14 cellular contexts compared by ENCODE assay signal in the genomic region with DNA sequence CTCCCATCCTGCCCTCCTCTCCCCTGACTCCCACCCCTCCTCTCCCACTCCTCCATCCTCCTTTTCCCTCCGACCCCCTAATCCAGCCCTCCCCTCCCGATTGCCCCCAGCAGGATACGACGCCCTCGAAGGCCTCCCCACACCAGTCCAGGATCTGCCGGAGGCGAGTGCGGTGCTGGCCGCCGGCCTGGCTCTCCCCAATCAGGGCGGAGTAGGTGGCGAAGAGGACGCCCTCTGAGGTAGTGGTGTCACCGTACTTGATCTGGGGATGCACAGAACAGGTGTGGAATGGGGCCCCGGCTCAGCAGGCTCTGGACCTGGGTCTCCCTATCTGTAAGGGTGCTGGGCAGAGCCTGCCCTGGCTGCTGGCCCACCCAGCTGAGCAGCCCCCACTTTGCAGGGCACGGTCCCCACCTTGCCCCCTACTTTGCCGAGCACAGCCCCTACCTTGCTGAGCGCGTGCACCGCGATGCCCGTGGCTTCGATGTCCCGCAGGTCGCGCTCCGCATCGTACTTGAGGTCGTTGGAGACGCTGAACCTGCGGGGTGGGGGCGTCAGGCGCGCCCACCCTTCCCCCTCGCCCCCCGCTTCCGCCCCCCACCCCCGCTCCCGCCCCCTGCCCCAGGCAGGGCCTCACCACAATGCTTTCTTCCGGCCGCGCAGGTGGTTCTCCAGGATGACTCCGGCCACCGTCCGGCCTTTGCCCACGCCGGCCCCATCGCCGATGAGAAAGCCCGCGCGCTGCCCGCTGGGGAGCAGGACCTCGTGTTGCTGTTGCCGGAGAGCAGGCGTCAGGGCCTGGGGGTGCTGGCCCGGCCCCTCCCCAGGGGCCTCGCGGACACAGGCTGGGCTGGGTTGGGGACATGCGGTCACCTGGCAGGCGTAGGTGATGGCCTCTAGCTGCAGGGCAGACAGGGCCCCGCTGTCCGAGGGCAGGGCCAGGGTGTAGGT. TPM values are rescaled to one million over a fixed set of nuclear protein-coding genes. Genes with fewer than 3 reads are reported as not detected.
A peak's percentile ranks its signal among the peaks of the same experiment; 100 is the strongest.
DNase-seq lines count a peak whose midpoint lies in the region; ATAC-seq and TF ChIP-seq lines count a peak whose summit lies in the region.
"Had no signal": no experiment of that assay in that cellular context is flagged by ENCODE, and none has a peak within 500 bp of the region (broad histone marks: within the 10 kb centered on the region; RNA-seq: fewer than 3 reads in every experiment).

No MANE protein-coding gene starts in this region.

- TF ChIP-seq RAD21 in HCT116 (IDR thresholded peaks at IDR 0.05; ENCODE audit: low read depth), result no peak

- H3K23ac ChIP-seq in mesenchymal stem cell (ENCODE audit: low read length in 2 of 2), result no peak overlapping the region

- H3K27me3 ChIP-seq in HCT116 (ENCODE audit: insufficient read depth, low read length) (no peaks in the 10 kb centered on the region), mesenchymal stem cell (ENCODE audit: control insufficient read depth in 1 of 2, insufficient read depth in 1 of 2, low read length in 2 of 2) (no peaks in the 10 kb centered on the region)
- H3K27me3 ChIP-seq: BLaER1 treated with 17β-estradiol and CSF1 and Interleukin-3, amounts not matched to agents 10 nM and 100 nM had no signal

- H3K4ac ChIP-seq in mesenchymal stem cell (ENCODE audit: low read depth in 1 of 2, low read length in 2 of 2), result no peak overlapping the region

- no peak overlapping the region for H3K18ac ChIP-seq in mesenchymal stem cell (ENCODE audit: low read depth in 1 of 2, low read length in 2 of 2)

- H3K9me3 Mint-ChIP-seq in activated CD4-positive, alpha-beta memory T cell treated with anti-CD3 and anti-CD28 coated beads for 36 hours, result no peaks in the 10 kb centered on the region
- no peaks in the 10 kb centered on the region for H3K9me3 Mint-ChIP-seq in activated CD4-positive, alpha-beta memory T cell treated with anti-CD3 and anti-CD28 coated beads, Interleukin-2, amount 10 ng/mL, durations not matched to agents 7 days and 5 days
- H3K9me3 Mint-ChIP-seq in activated T-helper 17 cell treated with anti-CD3 and anti-CD28 coated beads, Interleukin-2, amount 50 U/mL, for 72 hours, result no peaks in the 10 kb centered on the region

- POLR2A ChIA-PET in activated CD4-positive, alpha-beta memory T cell treated with anti-CD3 and anti-CD28 coated beads for 36 hours (lab: Charles Lee), result no interaction called here
- POLR2A ChIA-PET in activated CD4-positive, alpha-beta memory T cell treated with anti-CD3 and anti-CD28 coated beads, Interleukin-2, amount 10 ng/mL, durations not matched to agents 7 days and 5 days (lab: Charles Lee), result no interaction called here
- POLR2A ChIA-PET in HCT116 (lab: Charles Lee), result interaction anchor here (0.5 to 1.4 kb wide), 2 partner anchors 12 to 17 kb away, joined by 4 read pairs; no protein-coding TSS in a partner anchor

- H3K9me2 ChIP-seq in HCT116 (ENCODE audit: insufficient read depth), result no peaks in the 10 kb centered on the region

- H2AFZ ChIP-seq in HCT116 (ENCODE audit: low read depth, low read length, poor library complexity, severe bottlenecking) (no peak overlapping the region), mesenchymal stem cell (ENCODE audit: low read depth, low read length) (no peak overlapping the region)

- no peak for ATAC-seq in HCT116
- no peak for ATAC-seq in activated T-helper 17 cell treated with anti-CD3 and anti-CD28 coated beads, Interleukin-2, amount 50 U/mL, for 72 hours (replicated peaks)

- no peaks in the 10 kb centered on the region for H3K27me3 Mint-ChIP-seq in activated CD4-positive, alpha-beta memory T cell treated with anti-CD3 and anti-CD28 coated beads for 36 hours
- H3K27me3 Mint-ChIP-seq in activated CD4-positive, alpha-beta memory T cell treated with anti-CD3 and anti-CD28 coated beads, Interleukin-2, amount 10 ng/mL, durations not matched to agents 7 days and 5 days, result no peaks in the 10 kb centered on the region
- H3K27me3 Mint-ChIP-seq in activated T-helper 17 cell treated with anti-CD3 and anti-CD28 coated beads, Interleukin-2, amount 50 U/mL, for 72 hours, result no peaks in the 10 kb centered on the region

- H3K36me3 ChIP-seq in HCT116 (ENCODE audit: control insufficient read depth in 1 of 2, insufficient read depth in 2 of 2, low read length in 2 of 2), result peaks cover 15 to 48% of the 10 kb centered on the region in 2 experiments; a peak in 3 of 4 replicates
- H3K36me3 ChIP-seq in mesenchymal stem cell (ENCODE audit: control insufficient read depth in 1 of 2, insufficient read depth in 2 of 2, low read depth in 1 of 2, low read length in 2 of 2), result peaks cover 95 to 98% of the 10 kb centered on the region in 2 experiments

- TF ChIP-seq POLR2A in HCT116 (IDR thresholded peaks at IDR 0.05; ENCODE audit: borderline replicate concordance, extremely low read depth, insufficient read depth, insufficient read length), result no peak

- peak overlapping the region; percentile 14 for H4K91ac ChIP-seq in mesenchymal stem cell (ENCODE audit: low read length)

- no peak overlapping the region for H2BK15ac ChIP-seq in mesenchymal stem cell (ENCODE audit: low read depth, poor library complexity, severe bottlenecking)

- 97% methylated on average over 53 of the region's 63 CpGs for WGBS in mesenchymal stem cell

- no peaks in the 10 kb centered on the region for H4K20me1 ChIP-seq in HCT116 (ENCODE audit: insufficient read depth)

- peaks cover 4% of the 10 kb centered on the region; the same call in 1 of the 2 replicates for H3K79me2 ChIP-seq in HCT116 (ENCODE audit: insufficient read depth, low read length)

- H2BK120ac ChIP-seq in mesenchymal stem cell (ENCODE audit: low read depth, low read length), result no peak overlapping the region

- H3K27ac ChIP-seq in HCT116 (ENCODE audit: low read depth, low read length), result peak overlapping the region; percentile 35; the same call in 1 of the 2 replicates
- H3K27ac ChIP-seq in mesenchymal stem cell (ENCODE audit: low read length, poor library complexity, severe bottlenecking), result no peak overlapping the region
- H3K27ac ChIP-seq: BLaER1 treated with 17β-estradiol and CSF1 and Interleukin-3, amounts not matched to agents 10 nM and 100 nM had no signal

- H3K4me1 Mint-ChIP-seq in activated CD4-positive, alpha-beta memory T cell treated with anti-CD3 and anti-CD28 coated beads for 36 hours (ENCODE audit: low read depth), result peaks cover 9% of the 10 kb centered on the region
- peaks cover 14% of the 10 kb centered on the region for H3K4me1 Mint-ChIP-seq in activated CD4-positive, alpha-beta memory T cell treated with anti-CD3 and anti-CD28 coated beads, Interleukin-2, amount 10 ng/mL, durations not matched to agents 7 days and 5 days
- H3K4me1 Mint-ChIP-seq in activated T-helper 17 cell treated with anti-CD3 and anti-CD28 coated beads, Interleukin-2, amount 50 U/mL, for 72 hours, result peaks cover 4% of the 10 kb centered on the region

- no peak for DNase-seq in activated CD4-positive, alpha-beta memory T cell treated with anti-CD3 and anti-CD28 coated beads for 36 hours
- no peak for DNase-seq in activated CD4-positive, alpha-beta memory T cell treated with anti-CD3 and anti-CD28 coated beads, Interleukin-2, amount 10 ng/mL, durations not matched to agents 7 days and 5 days
- no peak for DNase-seq in HCT116 (ENCODE audit: low read depth, low spot score)
- no peak for DNase-seq in mesenchymal stem cell
- no peak for DNase-seq in mucosa of gallbladder (ENCODE audit: low spot score)
- DNase-seq in activated CD4-positive, CD25-positive, alpha-beta regulatory T cell treated with anti-CD3 and anti-CD28 coated beads, Interleukin-2, amount 50 U/mL, for 72 hours, result no peak
- no peak for DNase-seq in NCI-H1048 (lab: John Stamatoyannopoulos, UW)
- DNase-seq: DMS 273 treated with DMSO at 0.1 percent for 48 hours, GOT3, NCI-H1436, NCI-H2029 treated with DMSO at 0.1 percent for 48 hours, NCI-H510A had no signal

- H3K14ac ChIP-seq in mesenchymal stem cell (ENCODE audit: low read length in 2 of 2), result no peak overlapping the region

- no peak overlapping the region for H3K4me2 ChIP-seq in HCT116 (ENCODE audit: low read length)
- no peak overlapping the region for H3K4me2 ChIP-seq in mesenchymal stem cell (ENCODE audit: low read length, poor library complexity, severe bottlenecking)
- H3K4me2 ChIP-seq: BLaER1 treated with 17β-estradiol and CSF1 and Interleukin-3, amounts not matched to agents 10 nM and 100 nM had no signal

- H2BK5ac ChIP-seq in mesenchymal stem cell (ENCODE audit: low read depth, low read length, poor library complexity, severe bottlenecking), result no peak overlapping the region

- no TSS peak for BruUV-seq in HCT116 (replicated peaks; lab: Mats Ljungman, UMichigan)

- no peak overlapping the region for H2AK5ac ChIP-seq in mesenchymal stem cell (ENCODE audit: low read length, severe bottlenecking)

- H3K4me3 ChIP-seq in HCT116 (replicated peaks in 1 of 2; ENCODE audit: low read depth in 1 of 2, low read length in 2 of 2), result no peak overlapping the region
- H3K4me3 ChIP-seq in mesenchymal stem cell (ENCODE audit: insufficient read depth in 1 of 2, low read depth in 1 of 2, low read length in 2 of 2), result peak overlapping the region in 1 of 2 experiments; percentile 20
- H3K4me3 ChIP-seq: BLaER1 treated with 17β-estradiol and CSF1 and Interleukin-3, amounts not matched to agents 10 nM and 100 nM had no signal

- H3K9ac ChIP-seq in HCT116 (ENCODE audit: low read length), result no peak overlapping the region
- no peak overlapping the region for H3K9ac ChIP-seq in mesenchymal stem cell (ENCODE audit: low read length)
- H3K9ac ChIP-seq: BLaER1 treated with 17β-estradiol and CSF1 and Interleukin-3, amounts not matched to agents 10 nM and 100 nM had no signal

- H3K9me3 ChIP-seq in HCT116 (ENCODE audit: control insufficient read depth in 1 of 2, insufficient read depth in 1 of 2, low read depth in 1 of 2, low read length in 2 of 2) (no peaks in the 10 kb centered on the region), mesenchymal stem cell (ENCODE audit: control insufficient read depth, low read length) (no peaks in the 10 kb centered on the region)
- H3K9me3 ChIP-seq: BLaER1 treated with 17β-estradiol and CSF1 and Interleukin-3, amounts not matched to agents 10 nM and 100 nM had no signal

- intact Hi-C loops in activated CD4-positive, alpha-beta memory T cell treated with anti-CD3 and anti-CD28 coated beads for 36 hours (cut with micrococcal nuclease), result no loop called here
- intact Hi-C loops in HCT116 (cut with micrococcal nuclease), result no loop called here

- TF ChIP-seq CTCF in HCT116 (IDR thresholded peaks at IDR 0.05 in 2 of 3, conservative IDR thresholded peaks at IDR 0.05 in 1 of 3; ENCODE audit: borderline replicate concordance in 1 of 3, insufficient read depth in 1 of 3, low read depth in 2 of 3, low read length in 2 of 3), result no peak

- no peak overlapping the region for H3K4me3 Mint-ChIP-seq in activated CD4-positive, alpha-beta memory T cell treated with anti-CD3 and anti-CD28 coated beads for 36 hours
- H3K4me3 Mint-ChIP-seq in activated CD4-positive, alpha-beta memory T cell treated with anti-CD3 and anti-CD28 coated beads, Interleukin-2, amount 10 ng/mL, durations not matched to agents 7 days and 5 days, result no peak overlapping the region
- no peak overlapping the region for H3K4me3 Mint-ChIP-seq in activated T-helper 17 cell treated with anti-CD3 and anti-CD28 coated beads, Interleukin-2, amount 50 U/mL, for 72 hours

- peak overlapping the region; percentile 76 for H3K27ac Mint-ChIP-seq in activated CD4-positive, alpha-beta memory T cell treated with anti-CD3 and anti-CD28 coated beads for 36 hours
- no peak overlapping the region for H3K27ac Mint-ChIP-seq in activated CD4-positive, alpha-beta memory T cell treated with anti-CD3 and anti-CD28 coated beads, Interleukin-2, amount 10 ng/mL, durations not matched to agents 7 days and 5 days
- H3K27ac Mint-ChIP-seq in activated T-helper 17 cell treated with anti-CD3 and anti-CD28 coated beads, Interleukin-2, amount 50 U/mL, for 72 hours, result peak overlapping the region; percentile 30

- peaks cover 51% of the 10 kb centered on the region for H3K79me1 ChIP-seq in mesenchymal stem cell (replicated peaks; ENCODE audit: low read length, poor library complexity, severe bottlenecking)

- peak overlapping the region; percentile 55 for H4K8ac ChIP-seq in mesenchymal stem cell (ENCODE audit: low read length)

- H2BK12ac ChIP-seq in mesenchymal stem cell (ENCODE audit: low read length in 2 of 2), result no peak overlapping the region

- peaks cover 40% of the 10 kb centered on the region for H3K36me3 Mint-ChIP-seq in activated CD4-positive, alpha-beta memory T cell treated with anti-CD3 and anti-CD28 coated beads for 36 hours
- peaks cover 52% of the 10 kb centered on the region for H3K36me3 Mint-ChIP-seq in activated CD4-positive, alpha-beta memory T cell treated with anti-CD3 and anti-CD28 coated beads, Interleukin-2, amount 10 ng/mL, durations not matched to agents 7 days and 5 days (ENCODE audit: low read depth)
- peaks cover 92% of the 10 kb centered on the region for H3K36me3 Mint-ChIP-seq in activated T-helper 17 cell treated with anti-CD3 and anti-CD28 coated beads, Interleukin-2, amount 50 U/mL, for 72 hours (ENCODE audit: low read depth)

- CTCF ChIA-PET in activated CD4-positive, alpha-beta memory T cell treated with anti-CD3 and anti-CD28 coated beads for 36 hours (lab: Charles Lee), result no interaction called here
- CTCF ChIA-PET in activated CD4-positive, alpha-beta memory T cell treated with anti-CD3 and anti-CD28 coated beads, Interleukin-2, amount 10 ng/mL, durations not matched to agents 7 days and 5 days (lab: Charles Lee), result interaction anchor here (2.3 kb wide), 1 partner anchor 9 kb away, joined by 9 read pairs; no protein-coding TSS in a partner anchor
- CTCF ChIA-PET in HCT116 (lab: Charles Lee), result interaction anchor here (0.5 to 1.5 kb wide), 2 partner anchors 9 to 17 kb away, joined by 3 to 5 read pairs; no protein-coding TSS in a partner anchor

- RAD21 ChIA-PET in HCT116 (lab: Charles Lee; ENCODE audit: low non-redundant PET in 1 of 2, low total read pairs in 2 of 2, uncharacterized antibody in 2 of 2, unreplicated experiment in 2 of 2), result interaction anchor here in 1 of 2 experiments (1.5 kb wide), 1 partner anchor 9 kb away, joined by 5 read pairs; no protein-coding TSS in a partner anchor

- H3K4me1 ChIP-seq in HCT116 (ENCODE audit: control insufficient read depth in 1 of 2, insufficient read depth in 2 of 2, low read length in 2 of 2) (peaks cover 0 to 8% of the 10 kb centered on the region in 2 experiments; a peak in 2 of 4 replicates), mesenchymal stem cell (ENCODE audit: control insufficient read depth, insufficient read depth, low read depth, low read length) (peaks cover 38% of the 10 kb centered on the region)

RNA-seq across cellular contexts. Expression of gene GPX4, which starts 18.5 kb away (rescaled TPM):
- total RNA-seq in activated CD4-positive, alpha-beta memory T cell treated with anti-CD3 and anti-CD28 coated beads for 36 hours, result 100 to 1,000 TPM; 274 to 275 TPM
- 100 to 1,000 TPM; 141 to 148 TPM for total RNA-seq in activated CD4-positive, alpha-beta memory T cell treated with anti-CD3 and anti-CD28 coated beads, Interleukin-2, amount 10 ng/mL, durations not matched to agents 7 days and 5 days
- 481 TPM for total RNA-seq in HCT116 (2021; ENCODE audit: unreplicated experiment)
- 810 and 823 TPM in 2 replicates for polyA plus RNA-seq in HCT116 (2012)
- total RNA-seq in activated T-helper 17 cell treated with anti-CD3 and anti-CD28 coated beads, Interleukin-2, amount 50 U/mL, for 72 hours, result 100 to 1,000 TPM; 110 to 170 TPM
- polyA plus RNA-seq in mesenchymal stem cell (2013, experiment 1 of 2), result 676 TPM
- 686 TPM for polyA plus RNA-seq in mesenchymal stem cell (2013, experiment 2 of 2)
- total RNA-seq in mucosa of gallbladder, result 294 TPM

RNA-seq across cellular contexts. Expression of gene POLR2E, which starts 27.1 kb away (rescaled TPM):
- 100 to 1,000 TPM; 204 to 207 TPM for total RNA-seq in activated CD4-positive, alpha-beta memory T cell treated with anti-CD3 and anti-CD28 coated beads for 36 hours
- 100 to 1,000 TPM; 116 to 120 TPM for total RNA-seq in activated CD4-positive, alpha-beta memory T cell treated with anti-CD3 and anti-CD28 coated beads, Interleukin-2, amount 10 ng/mL, durations not matched to agents 7 days and 5 days
- 281 TPM for total RNA-seq in HCT116 (2021; ENCODE audit: unreplicated experiment)
- 280 and 302 TPM in 2 replicates for polyA plus RNA-seq in HCT116 (2012)
- 100 to 1,000 TPM; 155 to 248 TPM for total RNA-seq in activated T-helper 17 cell treated with anti-CD3 and anti-CD28 coated beads, Interleukin-2, amount 50 U/mL, for 72 hours
- 152 TPM for polyA plus RNA-seq in mesenchymal stem cell (2013, experiment 1 of 2)
- 153 TPM for polyA plus RNA-seq in mesenchymal stem cell (2013, experiment 2 of 2)
- total RNA-seq in mucosa of gallbladder, result 137 TPM

RNA-seq across cellular contexts. Expression of gene SBNO2, which starts 51.8 kb away (rescaled TPM):
- total RNA-seq in activated CD4-positive, alpha-beta memory T cell treated with anti-CD3 and anti-CD28 coated beads for 36 hours, result 100 to 1,000 TPM in 1 of 2 experiments, 10 to 100 TPM in 1; 96.9 to 110 TPM
- 10 to 100 TPM; 94.4 to 98.2 TPM for total RNA-seq in activated CD4-positive, alpha-beta memory T cell treated with anti-CD3 and anti-CD28 coated beads, Interleukin-2, amount 10 ng/mL, durations not matched to agents 7 days and 5 days
- total RNA-seq in HCT116 (2021; ENCODE audit: unreplicated experiment) (66.4 TPM), mucosa of gallbladder (64.1 TPM)
- polyA plus RNA-seq in HCT116 (2012), result 35.8 and 46.2 TPM in 2 replicates
- total RNA-seq in activated T-helper 17 cell treated with anti-CD3 and anti-CD28 coated beads, Interleukin-2, amount 50 U/mL, for 72 hours, result 100 to 1,000 TPM; 119 to 139 TPM
- polyA plus RNA-seq in mesenchymal stem cell (2013, experiment 1 of 2), result 32.3 TPM
- polyA plus RNA-seq in mesenchymal stem cell (2013, experiment 2 of 2), result 31.7 TPM

RNA-seq across cellular contexts. Expression of gene ARHGAP45, which starts 55.3 kb away (rescaled TPM):
- 100 to 1,000 TPM; 136 to 142 TPM for total RNA-seq in activated CD4-positive, alpha-beta memory T cell treated with anti-CD3 and anti-CD28 coated beads for 36 hours
- total RNA-seq in activated CD4-positive, alpha-beta memory T cell treated with anti-CD3 and anti-CD28 coated beads, Interleukin-2, amount 10 ng/mL, durations not matched to agents 7 days and 5 days, result 100 to 1,000 TPM; 419 to 437 TPM
- 30.4 TPM for total RNA-seq in HCT116 (2021; ENCODE audit: unreplicated experiment)
- polyA plus RNA-seq in HCT116 (2012), result 26.5 and 29.8 TPM in 2 replicates
- 100 to 1,000 TPM; 211 to 310 TPM for total RNA-seq in activated T-helper 17 cell treated with anti-CD3 and anti-CD28 coated beads, Interleukin-2, amount 50 U/mL, for 72 hours
- polyA plus RNA-seq in mesenchymal stem cell (2013, experiment 1 of 2), result 0.17 TPM
- polyA plus RNA-seq in mesenchymal stem cell (2013, experiment 2 of 2), result 0.15 TPM
- 42.4 TPM for total RNA-seq in mucosa of gallbladder
